Comparison of ENCODE assay signal across 13 cellular contexts in genomic region chr15:40235201-40235890, GRCh38.
DNase-seq lines count a peak whose midpoint lies in the region; ATAC-seq, FAIRE-seq and TF ChIP-seq lines count a peak whose summit lies in the region.
"Had no signal": no experiment of that assay in that cellular context is flagged by ENCODE, and none has a peak within 500 bp of the region (broad histone marks: within the 10 kb centered on the region; RNA-seq: fewer than 3 reads in every experiment).

No MANE protein-coding gene starts in this region.

- TF ChIP-seq CTCF in GM13977 (IDR thresholded peaks at IDR 0.05; ENCODE audit: extremely low read depth, insufficient read depth, missing control alignments) (no peak), WERI-Rb-1 (IDR thresholded peaks at IDR 0.05; ENCODE audit: low read depth, low read length) (no peak), nephron progenitor cell (IDR thresholded peaks at IDR 0.05) (no peak)

- H3K27ac ChIP-seq in WERI-Rb-1 = peak overlapping the region; percentile 25; the same call in 1 of the 2 replicates

- FAIRE-seq in GM19239 (lab: Jason Lieb, UNC) = no peak

- H3K36me3 Mint-ChIP-seq in nephron progenitor cell (ENCODE audit: low read depth) = peaks cover 4% of the 10 kb centered on the region

- no peak overlapping the region for H3K4me3 Mint-ChIP-seq in nephron progenitor cell
- H3K4me3 Mint-ChIP-seq: CD8-positive, alpha-beta memory T cell; stimulated activated naive CD8-positive, alpha-beta T cell treated with anti-CD3 and anti-CD28 coated beads, Interleukin-15, amount 100 ng/mL, for 72 hours had no signal

- ATAC-seq in GM18498 (IDR thresholded peaks at IDR 0.05; ENCODE audit: unreplicated experiment) (no peak), GM21529 (IDR thresholded peaks at IDR 0.05; ENCODE audit: unreplicated experiment) (no peak)
- ATAC-seq: stimulated activated naive CD8-positive, alpha-beta T cell treated with anti-CD3 and anti-CD28 coated beads, Interleukin-15, amount 100 ng/mL, for 72 hours had no signal

- H3K36me3 ChIP-seq in WERI-Rb-1 = peaks cover 7% of the 10 kb centered on the region; the same call in 1 of the 2 replicates

- H3K27me3 ChIP-seq in WERI-Rb-1 (ENCODE audit: insufficient read depth, low read depth, severe bottlenecking) = no peaks in the 10 kb centered on the region

- no peak overlapping the region for H3K4me3 ChIP-seq in WERI-Rb-1 (ENCODE audit: low read depth, low read length)

- H3K9me3 Mint-ChIP-seq in nephron progenitor cell = no peaks in the 10 kb centered on the region
- H3K9me3 Mint-ChIP-seq: CD8-positive, alpha-beta memory T cell; stimulated activated naive CD8-positive, alpha-beta T cell treated with anti-CD3 and anti-CD28 coated beads, Interleukin-15, amount 100 ng/mL, for 72 hours had no signal

- DNase-seq in GM13977 (ENCODE audit: low spot score) (peak; percentile 24), NAMALWA (ENCODE audit: low spot score) (peak; percentile 41), WERI-Rb-1 (no peak), nephron progenitor cell (no peak), GM19239 (ENCODE audit: insufficient read length, low spot score) (no peak)
- DNase-seq: activated CD4-positive, alpha-beta T cell treated with anti-CD3 and anti-CD28 coated beads for 4 hours; activated effector memory CD4-positive, alpha-beta T cell treated with Interleukin-2 at 50 U/mL for 16 hours; CD8-positive, alpha-beta memory T cell; NCI-H2081; stimulated activated CD4-positive, alpha-beta T cell treated with anti-CD3 and anti-CD28 coated beads, Interleukin-2, amount 100 ng/mL, for 24 hours; stimulated activated naive CD8-positive, alpha-beta T cell treated with anti-CD3 and anti-CD28 coated beads, Interleukin-15, amount 100 ng/mL, for 72 hours had no signal

- peak overlapping the region; percentile 35 for H3K27ac Mint-ChIP-seq in nephron progenitor cell

- no peaks in the 10 kb centered on the region for H3K9me3 ChIP-seq in WERI-Rb-1 (ENCODE audit: severe bottlenecking)

- in situ Hi-C loops in GM13977 (cut with MboI; ENCODE audit: low pct_unique_long_range_greater_than_20kb, low sequenced_read_pairs, unreplicated experiment) = no loop called here

- peaks cover 44% of the 10 kb centered on the region for H3K27me3 Mint-ChIP-seq in nephron progenitor cell (ENCODE audit: low read depth, poor library complexity)

- H3K4me1 Mint-ChIP-seq in nephron progenitor cell = peaks cover 21% of the 10 kb centered on the region

Comparison
In these comparisons a context has a peak if more than half of its experiments do, and no peak if none do; other contexts are left out.
1. DNase-seq: peak in GM13977 (single experiment) and NAMALWA (single experiment); none in WERI-Rb-1 (single experiment), nephron progenitor cell (single experiment) and GM19239 (single experiment).